ENCODE assay signal across 14 cellular contexts in genomic region chr5:154356256-154356655, GRCh38.
A peak's percentile ranks its signal among the peaks of the same experiment; 100 is the strongest.
DNase-seq lines count a peak whose midpoint lies in the region; ATAC-seq and TF ChIP-seq lines count a peak whose summit lies in the region.
"Had no signal": no experiment of that assay in that cellular context is flagged by ENCODE, and none has a peak within 500 bp of the region (broad histone marks: within the 10 kb centered on the region; RNA-seq: fewer than 3 reads in every experiment).

No MANE protein-coding gene starts in this region.

- peak; percentile 83 for DNase-seq in EH (ENCODE audit: low read depth)
- peak; percentile 16 for DNase-seq in MG63
- DNase-seq in choroid plexus epithelial cell (ENCODE audit: low read depth) = peak; percentile 53
- DNase-seq in osteoblast (ENCODE audit: insufficient read length, low spot score, missing footprints) = no peak
- DNase-seq: activated CD4-positive, alpha-beta T cell treated with anti-CD3 and anti-CD28 coated beads, Interleukin-2, amount 50 U/mL, for 48 hours; activated gamma-delta T cell; nephron progenitor cell had no signal

- no peaks in the 10 kb centered on the region for H3K27me3 ChIP-seq in MG63
- H3K27me3 ChIP-seq in osteoblast (ENCODE audit: insufficient read depth, low read length) = no peaks in the 10 kb centered on the region
- H3K27me3 ChIP-seq: cardiac muscle cell, hepatocyte had no signal

- H3K27ac ChIP-seq in osteoblast (ENCODE audit: low read depth, low read length) = peak overlapping the region; percentile 33
- H3K27ac ChIP-seq: cardiac muscle cell, hepatocyte had no signal

- no peak overlapping the region for H2AFZ ChIP-seq in osteoblast (ENCODE audit: low read length)
- H2AFZ ChIP-seq: hepatocyte had no signal

- H3K36me3 ChIP-seq in MG63 (no peaks in the 10 kb centered on the region), osteoblast (ENCODE audit: insufficient read depth, low read length) (no peaks in the 10 kb centered on the region)
- H3K36me3 ChIP-seq: cardiac muscle cell had no signal

- no peaks in the 10 kb centered on the region for H4K20me1 ChIP-seq in osteoblast (ENCODE audit: insufficient read depth, low read length)

- H3K4me3 ChIP-seq in MG63 (no peak overlapping the region), choroid plexus epithelial cell (ENCODE audit: low read depth, low read length) (no peak overlapping the region), osteoblast (ENCODE audit: insufficient read depth, low read length) (no peak overlapping the region)
- H3K4me3 ChIP-seq: cardiac muscle cell, hepatocyte had no signal

- TF ChIP-seq CTCF in choroid plexus epithelial cell (conservative IDR thresholded peaks at IDR 0.05; ENCODE audit: low read depth, low read length) = no peak
- no peak for TF ChIP-seq CTCF in osteoblast (IDR thresholded peaks at IDR 0.05; ENCODE audit: extremely low read depth, low read depth, low read length)

- H3K79me2 ChIP-seq in osteoblast (ENCODE audit: insufficient read depth, low read length) = peaks cover 3% of the 10 kb centered on the region
- H3K79me2 ChIP-seq: hepatocyte had no signal

- ATAC-seq in GM18502 (IDR thresholded peaks at IDR 0.05; ENCODE audit: poor library complexity, unreplicated experiment) (no peak), GM21360 (IDR thresholded peaks at IDR 0.05; ENCODE audit: unreplicated experiment) (no peak), HG03521 (IDR thresholded peaks at IDR 0.05; ENCODE audit: unreplicated experiment) (no peak), HG02981 (IDR thresholded peaks at IDR 0.05; ENCODE audit: unreplicated experiment) (no peak)
- ATAC-seq: sciatic nerve had no signal

- H3K9me3 ChIP-seq in MG63 (no peaks in the 10 kb centered on the region), osteoblast (ENCODE audit: low read depth, low read length) (no peaks in the 10 kb centered on the region)

- H3K4me2 ChIP-seq in osteoblast (ENCODE audit: insufficient read depth, low read length) = peak overlapping the region; percentile 25
- H3K4me2 ChIP-seq: hepatocyte had no signal

- H3K4me1 ChIP-seq in osteoblast (ENCODE audit: insufficient read depth, low read length) = peaks cover 48% of the 10 kb centered on the region
